ENCODE assay signal across 26 cellular contexts in genomic region chr3:64254443-64254842, GRCh38. TPM values are rescaled to one million over a fixed set of nuclear protein-coding genes. Genes with fewer than 3 reads are reported as not detected.
DNase-seq lines count a peak whose midpoint lies in the region; ATAC-seq, FAIRE-seq and TF ChIP-seq lines count a peak whose summit lies in the region.
"Had no signal": no experiment of that assay in that cellular context is flagged by ENCODE, and none has a peak within 500 bp of the region (broad histone marks: within the 10 kb centered on the region; RNA-seq: fewer than 3 reads in every experiment).

No MANE protein-coding gene starts in this region.

- ATAC-seq in SK-N-SH treated with all-trans-retinoic acid at 6 μM for 48 hours (no peak), HG03442 (IDR thresholded peaks at IDR 0.05; ENCODE audit: unreplicated experiment) (no peak), GM19035 (IDR thresholded peaks at IDR 0.05; ENCODE audit: unreplicated experiment) (no peak)
- ATAC-seq: CD8-positive, alpha-beta T cell had no signal

- H3K79me2 ChIP-seq in SK-N-SH (ENCODE audit: insufficient read depth) = no peaks in the 10 kb centered on the region

- no peak for TF ChIP-seq CTCF in SK-N-SH (IDR thresholded peaks at IDR 0.05)
- no peak for TF ChIP-seq CTCF in bronchial epithelial cell (IDR thresholded peaks at IDR 0.05; ENCODE audit: insufficient read depth, low read length, severe bottlenecking)
- no peak for TF ChIP-seq CTCF in sigmoid colon (IDR thresholded peaks at IDR 0.05)

- POLR2A ChIA-PET in SK-N-SH (lab: Yijun Ruan, JAX) = no interaction called here

- H3K9me3 ChIP-seq in SK-N-SH (no peaks in the 10 kb centered on the region), sigmoid colon (no peaks in the 10 kb centered on the region), SJCRH30 (replicated peaks) (no peaks in the 10 kb centered on the region)

- no peak overlapping the region for H3K27ac ChIP-seq in SK-N-SH (ENCODE audit: low read depth in 2 of 2, low read length in 1 of 2)
- H3K27ac ChIP-seq in sigmoid colon = peak overlapping the region; percentile 65 to 80 (median 75)
- peak overlapping the region; percentile 52 for H3K27ac ChIP-seq in urinary bladder (ENCODE audit: low read depth)
- H3K27ac ChIP-seq in SJCRH30 = no peak overlapping the region
- H3K27ac ChIP-seq: GM23248, HL-60 had no signal

- H3K4me2 ChIP-seq in SK-N-SH = no peak overlapping the region

- TF ChIP-seq POLR2A in sigmoid colon (IDR thresholded peaks at IDR 0.05) = no peak

- H3K4me1 ChIP-seq in SK-N-SH (ENCODE audit: control insufficient read depth in 1 of 2, insufficient read depth in 2 of 2, low read depth in 1 of 2, low read length in 1 of 2) = no peaks in the 10 kb centered on the region; a peak in 1 of 4 replicates
- H3K4me1 ChIP-seq in sigmoid colon = peaks cover 0 to 92% (median 77%) of the 10 kb centered on the region in 4 donors
- peaks cover 2% of the 10 kb centered on the region for H3K4me1 ChIP-seq in urinary bladder (ENCODE audit: insufficient read depth)
- H3K4me1 ChIP-seq in SJCRH30 = no peaks in the 10 kb centered on the region

- H3K9me2 ChIP-seq in SK-N-SH = no peaks in the 10 kb centered on the region

- H4K20me1 ChIP-seq in SK-N-SH (ENCODE audit: insufficient read depth) = no peaks in the 10 kb centered on the region

- no peak overlapping the region for H3K4me3 ChIP-seq in SK-N-SH (ENCODE audit: low read depth in 2 of 2, low read length in 1 of 2)
- no peak overlapping the region for H3K4me3 ChIP-seq in bronchial epithelial cell (ENCODE audit: low read depth, low read length)
- no peak overlapping the region for H3K4me3 ChIP-seq in sigmoid colon
- H3K4me3 ChIP-seq in urinary bladder (ENCODE audit: low read depth, low read length) = no peak overlapping the region
- H3K4me3 ChIP-seq in SJCRH30 = no peak overlapping the region
- H3K4me3 ChIP-seq: GM23248 had no signal

- H3K27me3 ChIP-seq in SK-N-SH (ENCODE audit: insufficient read depth) = no peaks in the 10 kb centered on the region
- H3K27me3 ChIP-seq in bronchial epithelial cell (ENCODE audit: control insufficient read depth, insufficient read depth, low read length) = no peaks in the 10 kb centered on the region
- no peaks in the 10 kb centered on the region for H3K27me3 ChIP-seq in sigmoid colon
- H3K27me3 ChIP-seq in SJCRH30 = no peaks in the 10 kb centered on the region

- TF ChIP-seq EP300 in SK-N-SH (IDR thresholded peaks at IDR 0.05; ENCODE audit: borderline replicate concordance in 1 of 2, low read depth in 1 of 2, low read length in 1 of 2) (no peak), sigmoid colon (IDR thresholded peaks at IDR 0.05) (no peak)

- WGBS in SK-N-SH (ENCODE audit: low lambda C conversion rate) = 78% methylated on average over 2 of the region's 2 CpGs
- WGBS in sigmoid colon, 2 donors = 86 to 90% methylated on average over 2 of the region's 2 CpGs
- 53% methylated on average over 2 of the region's 2 CpGs for WGBS in urinary bladder

- CTCF ChIA-PET in SK-N-SH (lab: Yijun Ruan, JAX) = interaction anchor here (0.9 to 1.3 kb wide), 5 partner anchors 7 to 19 kb away, joined by 3 to 5 read pairs (median 3); no protein-coding TSS in a partner anchor

- no peaks in the 10 kb centered on the region for H3F3A ChIP-seq in SK-N-SH (replicated peaks; ENCODE audit: insufficient read depth)

- TF ChIP-seq RAD21 in SK-N-SH (IDR thresholded peaks at IDR 0.05; ENCODE audit: low read length) = no peak

- DNase-seq in SK-N-SH (no peak), bronchial epithelial cell (ENCODE audit: low read depth) (peak; percentile 55), sigmoid colon (no peak), SJCRH30 (no peak)
- DNase-seq: Calu3; CD8-positive, alpha-beta T cell; DMS79 treated with DMSO at 0.1 percent for 48 hours; GF-D8; GM23248; H7; Karpas-422; NCI-H1092 treated with DMSO at 0.1 percent for 48 hours; NCI-H1436 treated with DMSO at 0.1 percent for 48 hours; NCI-H187 treated with DMSO at 0.1 percent for 48 hours; NCI-H2171 treated with DMSO at 0.1 percent for 48 hours; NCI-H446; NCI-H524 treated with DMSO at 0.1 percent for 48 hours; NCI-H774; SIG-M5 had no signal

- no peak overlapping the region for H3K9ac ChIP-seq in SK-N-SH
- H3K9ac ChIP-seq: GM23248 had no signal

- no peak for FAIRE-seq in bronchial epithelial cell (lab: Jason Lieb, UNC)
- FAIRE-seq: GM12892, RCC 7860 had no signal

- no peaks in the 10 kb centered on the region for H3K36me3 ChIP-seq in SK-N-SH (replicated peaks in 1 of 2; ENCODE audit: control insufficient read depth in 1 of 2, insufficient read depth in 2 of 2, low read length in 1 of 2)
- no peaks in the 10 kb centered on the region for H3K36me3 ChIP-seq in bronchial epithelial cell (ENCODE audit: control insufficient read depth, insufficient read depth, low read length)
- H3K36me3 ChIP-seq in sigmoid colon = peaks cover 0 to 7% (median 0%) of the 10 kb centered on the region in 4 donors
- H3K36me3 ChIP-seq in urinary bladder (ENCODE audit: insufficient read depth) = peaks cover 3% of the 10 kb centered on the region
- H3K36me3 ChIP-seq in SJCRH30 = no peaks in the 10 kb centered on the region

- intact Hi-C loops in sigmoid colon (cut with DNase I) = no loop called here

- no peak overlapping the region for H2AFZ ChIP-seq in SK-N-SH (ENCODE audit: low read depth)
- H2AFZ ChIP-seq: GM23248 had no signal

TF ChIP-seq in SK-N-SH, 30 proteins besides CTCF, POLR2A, EP300 and RAD21:
- no peak for TF ChIP-seq TCF12 (IDR thresholded peaks at IDR 0.05)
- no peak for TF ChIP-seq NRF1 (IDR thresholded peaks at IDR 0.05; ENCODE audit: low read depth, low read length)
- TF ChIP-seq ELF1 (IDR thresholded peaks at IDR 0.05) = no peak
- no peak for TF ChIP-seq RXRA (IDR thresholded peaks at IDR 0.05; ENCODE audit: borderline replicate concordance, low read depth)
- TF ChIP-seq, protein P1, sequence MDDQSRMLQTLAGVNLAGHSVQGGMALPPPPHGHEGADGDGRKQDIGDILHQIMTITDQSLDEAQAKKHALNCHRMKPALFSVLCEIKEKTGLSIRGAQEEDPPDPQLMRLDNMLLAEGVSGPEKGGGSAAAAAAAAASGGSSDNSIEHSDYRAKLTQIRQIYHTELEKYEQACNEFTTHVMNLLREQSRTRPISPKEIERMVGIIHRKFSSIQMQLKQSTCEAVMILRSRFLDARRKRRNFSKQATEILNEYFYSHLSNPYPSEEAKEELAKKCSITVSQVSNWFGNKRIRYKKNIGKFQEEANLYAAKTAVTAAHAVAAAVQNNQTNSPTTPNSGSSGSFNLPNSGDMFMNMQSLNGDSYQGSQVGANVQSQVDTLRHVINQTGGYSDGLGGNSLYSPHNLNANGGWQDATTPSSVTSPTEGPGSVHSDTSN (IDR thresholded peaks at IDR 0.05) = peak; percentile 5; the same call in 1 of the 2 replicates

TF ChIP-seq in SK-N-SH treated with all-trans-retinoic acid at 6 μM for 48 hours, 23 proteins besides CTCF, POLR2A, EP300 and RAD21:
- TF ChIP-seq ZFP3 (CRISPR knock-in tag; IDR thresholded peaks at IDR 0.05) (no peak), TCF4 (CRISPR knock-in tag; IDR thresholded peaks at IDR 0.05; ENCODE audit: borderline replicate concordance) (no peak), BACH2 (CRISPR knock-in tag; IDR thresholded peaks at IDR 0.05; ENCODE audit: borderline replicate concordance) (no peak), ESRRG (CRISPR knock-in tag; IDR thresholded peaks at IDR 0.05) (no peak), CSDC2 (CRISPR knock-in tag; IDR thresholded peaks at IDR 0.05) (no peak), GLIS3 (CRISPR knock-in tag; IDR thresholded peaks at IDR 0.05) (no peak), RARB (CRISPR knock-in tag; IDR thresholded peaks at IDR 0.05) (no peak), SNAI2 (CRISPR knock-in tag; IDR thresholded peaks at IDR 0.05) (no peak), PPARA (CRISPR knock-in tag; IDR thresholded peaks at IDR 0.05; ENCODE audit: borderline replicate concordance) (no peak)

RNA-seq across cellular contexts. Expression of gene PRICKLE2, which starts 29.2 kb away (rescaled TPM):
- 0.67 and 1.1 TPM in 2 replicates for polyA plus RNA-seq in SK-N-SH (2012; rRNA removed)
- 0.42 and 0.49 TPM in 2 replicates for polyA plus RNA-seq in SK-N-SH (2012; cell fraction: cytosol; rRNA removed)
- 2.0 and 2.2 TPM in 2 replicates for polyA plus RNA-seq in SK-N-SH (2012; cell fraction: nucleus; rRNA removed)
- total RNA-seq in bronchial epithelial cell = 1.4 and 2.4 TPM in 2 replicates
- 10 to 100 TPM; 61.1 to 96.7 (median 69.9) TPM for total RNA-seq in sigmoid colon
- 1 to 10 TPM in 2 of 3 donors, under 1 TPM in 1; 0.69 to 3.4 (median 1.2) TPM for polyA plus RNA-seq in sigmoid colon
- total RNA-seq in urinary bladder = 89.7 TPM
- 22.4 TPM for polyA plus RNA-seq in urinary bladder
- total RNA-seq in SJCRH30 (2014; rRNA removed; shearing (Covaris generic)) = 0.23 and 0.65 TPM in 2 replicates
- total RNA-seq: CD8-positive, alpha-beta T cell had no signal

Comparison
In these comparisons a context has a peak if more than half of its experiments do, and no peak if none do; other contexts are left out.
1. H3K27ac ChIP-seq: peak in sigmoid colon (4 of 4) and urinary bladder (single experiment); none in SK-N-SH (0 of 2) and SJCRH30 (single experiment).
2. RNA of gene PRICKLE2, which starts 29.2 kb away (total RNA-seq): 89.7 TPM in urinary bladder (single experiment) and 61.1 to 96.7 TPM in sigmoid colon; 1.4 to 2.4 TPM in bronchial epithelial cell and 0.23 to 0.65 TPM in SJCRH30; every median in the first group is over 10 times any median in the second.